In genomic region chr11:104654414-104654813, GRCh38 we compare ENCODE assay signal across 15 cellular contexts.
DNase-seq lines count a peak whose midpoint lies in the region; ATAC-seq and TF ChIP-seq lines count a peak whose summit lies in the region.
"Had no signal": no experiment of that assay in that cellular context is flagged by ENCODE, and none has a peak within 500 bp of the region (broad histone marks: within the 10 kb centered on the region; RNA-seq: fewer than 3 reads in every experiment).

No MANE protein-coding gene starts in this region.

- no peak for TF ChIP-seq CTCF in fibroblast of villous mesenchyme (IDR thresholded peaks at IDR 0.05; ENCODE audit: insufficient read depth, low read depth, low read length)

- ATAC-seq in HG03097 (IDR thresholded peaks at IDR 0.05; ENCODE audit: low FRiP score, unreplicated experiment): no peak
- no peak for ATAC-seq in HG03520 (IDR thresholded peaks at IDR 0.05; ENCODE audit: unreplicated experiment)

- DNase-seq in DMS 273 (lab: John Stamatoyannopoulos, UW; ENCODE audit: unreplicated experiment) (peak; percentile 12), DMS 273 treated with DMSO at 0.1 percent for 48 hours (lab: John Stamatoyannopoulos, UW) (no peak), NCI-H446 treated with DMSO at 0.1 percent for 48 hours (lab: John Stamatoyannopoulos, UW) (peak; percentile 66), fibroblast of villous mesenchyme (ENCODE audit: low read depth) (peak; percentile 19), iPS-NIHi11 (ENCODE audit: low spot score) (no peak)
- DNase-seq: AML-193; Caco-2; CD8-positive, alpha-beta memory T cell; DMS79; GOT3; KBM-7 had no signal

- H3K4me3 ChIP-seq in fibroblast of villous mesenchyme (ENCODE audit: low read depth, low read length): no peak overlapping the region
- H3K4me3 ChIP-seq: BLaER1, HAP-1 had no signal

Comparison
In these comparisons a context has a peak if more than half of its experiments do, and no peak if none do; other contexts are left out.
1. DNase-seq: peak in DMS 273 (single experiment), NCI-H446 treated with DMSO at 0.1 percent for 48 hours (single experiment) and fibroblast of villous mesenchyme (single experiment); none in DMS 273 treated with DMSO at 0.1 percent for 48 hours (single experiment) and iPS-NIHi11 (single experiment).